ENCODE assay signal across 31 cellular contexts in genomic region chr9:92030367-92030766, GRCh38.
"Had no signal": no experiment of that assay in that cellular context is flagged by ENCODE, and none has a peak within 500 bp of the region (broad histone marks: within the 10 kb centered on the region; RNA-seq: fewer than 3 reads in every experiment).

No MANE protein-coding gene starts in this region.

- H3K9me3 ChIP-seq: esophagus muscularis mucosa, heart right ventricle, left lung, mucosa of descending colon, right lobe of liver, testis, tibial artery had no signal

- H3K27me3 ChIP-seq: esophagus muscularis mucosa, heart right ventricle, left lung, neural progenitor cell, right lobe of liver, testis, tibial artery had no signal

- H2AFZ ChIP-seq: neural progenitor cell, parathyroid adenoma had no signal

- H3K4me2 ChIP-seq: neural progenitor cell had no signal

- H3K4me1 Mint-ChIP-seq: endodermal cell; mesothelial cell of epicardium; naive B cell; neural progenitor cell; stimulated activated effector memory CD8-positive, alpha-beta T cell treated with anti-CD3 and anti-CD28 coated beads, Interleukin-12 subunit alpha, Interleukin-12 subunit beta, amount 100 ng/mL, for 72 hours had no signal

- H3K9ac ChIP-seq: neural progenitor cell, parathyroid adenoma had no signal

- H3K27ac Mint-ChIP-seq: endodermal cell; mesothelial cell of epicardium; natural killer cell treated with Interleukin-12 subunit alpha and Interleukin-12 subunit beta and Interleukin-15 and Interleukin-18, amount 100 ng/mL, for 72 hours; neural progenitor cell; progenitor cell of endocrine pancreas; stimulated activated effector memory CD8-positive, alpha-beta T cell treated with anti-CD3 and anti-CD28 coated beads, Interleukin-12 subunit alpha, Interleukin-12 subunit beta, amount 100 ng/mL, for 72 hours; type B pancreatic cell had no signal

- H3K9me3 Mint-ChIP-seq: endodermal cell; mesothelial cell of epicardium; natural killer cell treated with Interleukin-12 subunit alpha and Interleukin-12 subunit beta and Interleukin-15 and Interleukin-18, amount 100 ng/mL, for 72 hours; neural progenitor cell; stimulated activated effector memory CD8-positive, alpha-beta T cell treated with anti-CD3 and anti-CD28 coated beads, Interleukin-12 subunit alpha, Interleukin-12 subunit beta, amount 100 ng/mL, for 72 hours; type B pancreatic cell had no signal

- H3K4me1 ChIP-seq: heart right ventricle, left lung, neural progenitor cell, parathyroid adenoma, right lobe of liver, testis, tibial artery had no signal

- H3K27ac ChIP-seq: esophagus muscularis mucosa, heart right ventricle, left lung, neural progenitor cell, parathyroid adenoma, right lobe of liver, testis, tibial artery had no signal

- H3K4me3 ChIP-seq: esophagus muscularis mucosa, heart right ventricle, left lung, mucosa of descending colon, neural progenitor cell, right lobe of liver, testis, tibial artery had no signal

- DNase-seq: effector CD8-positive, alpha-beta T cell; endodermal cell; foreskin melanocyte; glutamatergic neuron; heart right ventricle; hippocampal formation; left cardiac atrium; left lung; mesenchymal stem cell; mucosa of descending colon; naive B cell; right lobe of liver; small intestine; stimulated activated CD4-positive, alpha-beta T cell treated with anti-CD3 and anti-CD28 coated beads, Interleukin-12 subunit alpha, Interleukin-12 subunit beta, amount 100 ng/mL, for 4 hours; stimulated activated CD4-positive, alpha-beta T cell treated with anti-CD3 and anti-CD28 coated beads, Interleukin-1b, Interleukin-23, amount 100 ng/mL, for 48 hours; stimulated activated CD4-positive, alpha-beta T cell treated with anti-CD3 and anti-CD28 coated beads, Interleukin-4, amount 100 ng/mL, for 1 hour; stimulated activated naive CD8-positive, alpha-beta T cell treated with anti-CD3 and anti-CD28 coated beads, Interleukin-15, Interleukin-2, amounts not matched to agents 100 U/mL and 50 U/mL, for 24 hours; substantia nigra; testis; tibial artery had no signal

- H3K27me3 Mint-ChIP-seq: naive B cell; natural killer cell treated with Interleukin-12 subunit alpha and Interleukin-12 subunit beta and Interleukin-15 and Interleukin-18, amount 100 ng/mL, for 72 hours; progenitor cell of endocrine pancreas; type B pancreatic cell had no signal

- ATAC-seq: heart right ventricle; left cardiac atrium; left lung; mucosa of descending colon; natural killer cell treated with Interleukin-12 subunit alpha and Interleukin-12 subunit beta and Interleukin-15 and Interleukin-18, amount 100 ng/mL, for 72 hours; right lobe of liver; stimulated activated effector memory CD8-positive, alpha-beta T cell treated with anti-CD3 and anti-CD28 coated beads, Interleukin-12 subunit alpha, Interleukin-12 subunit beta, amount 100 ng/mL, for 72 hours; stimulated activated naive CD8-positive, alpha-beta T cell treated with anti-CD3 and anti-CD28 coated beads, Interleukin-15, Interleukin-2, amounts not matched to agents 100 U/mL and 50 U/mL, for 24 hours had no signal

- H3K4me3 Mint-ChIP-seq: endodermal cell; mesothelial cell of epicardium; naive B cell; natural killer cell treated with Interleukin-12 subunit alpha and Interleukin-12 subunit beta and Interleukin-15 and Interleukin-18, amount 100 ng/mL, for 72 hours; neural progenitor cell; stimulated activated effector memory CD8-positive, alpha-beta T cell treated with anti-CD3 and anti-CD28 coated beads, Interleukin-12 subunit alpha, Interleukin-12 subunit beta, amount 100 ng/mL, for 72 hours; type B pancreatic cell had no signal

- H3K79me2 ChIP-seq: parathyroid adenoma had no signal

- FAIRE-seq: colon, endothelial cell of umbilical vein, islet of Langerhans, small intestine had no signal

- H3K36me3 ChIP-seq: neural progenitor cell had no signal
